In the genomic region with DNA sequence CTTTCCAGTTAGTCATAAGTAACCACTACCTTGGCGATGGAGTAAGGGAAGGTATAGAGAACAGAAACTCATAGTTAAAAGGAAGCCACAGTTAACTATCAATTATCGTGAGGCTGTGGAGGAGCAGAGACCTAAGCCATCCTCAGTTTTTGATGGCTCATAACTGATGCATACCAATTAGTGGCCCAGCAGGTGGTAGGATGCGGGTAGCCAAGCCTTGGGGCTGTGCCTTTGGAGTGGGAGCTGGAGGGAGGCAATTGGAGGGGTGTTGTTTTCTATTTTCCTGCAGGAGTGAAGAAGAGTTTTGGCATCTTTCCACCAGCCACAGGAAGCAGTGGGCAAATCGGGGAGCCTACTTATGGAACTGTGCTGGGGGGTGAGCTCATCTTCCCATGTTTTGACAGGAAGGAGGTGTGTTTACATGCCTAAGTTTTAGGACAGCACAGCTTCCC, we compare ENCODE assay signal across 13 cellular contexts.
DNase-seq lines count a peak whose midpoint lies in the region; ATAC-seq, FAIRE-seq and TF ChIP-seq lines count a peak whose summit lies in the region.
"Had no signal": no experiment of that assay in that cellular context is flagged by ENCODE, and none has a peak within 500 bp of the region (broad histone marks: within the 10 kb centered on the region; RNA-seq: fewer than 3 reads in every experiment).

No MANE protein-coding gene starts in this region.

- ATAC-seq in HG02840 (IDR thresholded peaks at IDR 0.05; ENCODE audit: low FRiP score, unreplicated experiment) (peak; percentile 33), GM21360 (IDR thresholded peaks at IDR 0.05; ENCODE audit: unreplicated experiment) (no peak)
- ATAC-seq in activated CD4-positive, CD25-positive, alpha-beta regulatory T cell treated with anti-CD3 and anti-CD28 coated beads, Interleukin-2, amount 50 U/mL, for 24 hours = no peak

- no peak for TF ChIP-seq CTCF in D721Med (IDR thresholded peaks at IDR 0.05; ENCODE audit: insufficient read depth, missing control alignments)

- FAIRE-seq in D721Med (lab: Jason Lieb, UNC) = no peak

- DNase-seq in DMS 273 (lab: John Stamatoyannopoulos, UW; ENCODE audit: unreplicated experiment) (peak; percentile 60), DMS 273 treated with DMSO at 0.1 percent for 48 hours (lab: John Stamatoyannopoulos, UW) (no peak), NCI-H1105 (lab: John Stamatoyannopoulos, UW) (peak; percentile 86), glomerular visceral epithelial cell (ENCODE audit: extremely low spot score) (peak; percentile 47), D721Med (ENCODE audit: insufficient read length, low spot score) (no peak)
- DNase-seq: activated effector memory CD4-positive, alpha-beta T cell treated with Interleukin-2 at 50 U/mL for 16 hours; colonic mucosa; NCI-H1048; RPMI8226; stimulated activated CD4-positive, alpha-beta T cell treated with anti-CD3 and anti-CD28 coated beads, Interleukin-2, amount 100 ng/mL, for 48 hours had no signal

Comparison
In these comparisons a context has a peak if more than half of its experiments do, and no peak if none do; other contexts are left out.
1. DNase-seq: peak in DMS 273 (single experiment), NCI-H1105 (single experiment) and glomerular visceral epithelial cell (single experiment); none in DMS 273 treated with DMSO at 0.1 percent for 48 hours (single experiment) and D721Med (single experiment).